In genomic region chr19:54677217-54677616, GRCh38 we compare ENCODE assay signal across 39 cellular contexts. TPM values are rescaled to one million over a fixed set of nuclear protein-coding genes. Genes with fewer than 3 reads are reported as not detected.
"Had no signal": no experiment of that assay in that cellular context is flagged by ENCODE, and none has a peak within 500 bp of the region (broad histone marks: within the 10 kb centered on the region; RNA-seq: fewer than 3 reads in every experiment).

No MANE protein-coding gene starts in this region.

- H3K4me1 ChIP-seq: esophagus muscularis mucosa, foreskin keratinocyte, gastroesophageal sphincter, psoas muscle, sigmoid colon, testis, tibial artery, upper lobe of right lung, uterus had no signal

- DNase-seq: dermis blood vessel endothelial cell; effector memory CD4-positive, alpha-beta T cell; foreskin keratinocyte; glutamatergic neuron; heart right ventricle; hippocampal formation; left cardiac atrium; left lung; naive thymus-derived CD8-positive, alpha-beta T cell; nephron progenitor cell; occipital lobe; ovary; posterior cingulate gyrus; psoas muscle; right cardiac atrium; sigmoid colon; spleen; stimulated activated CD4-positive, alpha-beta T cell treated with anti-CD3 and anti-CD28 coated beads, Interleukin-4, amount 100 ng/mL, for 4 hours; stimulated activated naive CD8-positive, alpha-beta T cell treated with anti-CD3 and anti-CD28 coated beads, Interleukin-15, Interleukin-2, amounts not matched to agents 100 U/mL and 50 U/mL, for 24 hours; substantia nigra; testis; tibial artery; upper lobe of right lung; uterus had no signal

- H3K4me3 ChIP-seq: coronary artery, esophagus muscularis mucosa, gastroesophageal sphincter, heart right ventricle, left lung, ovary, psoas muscle, sigmoid colon, spleen, testis, tibial artery, upper lobe of right lung, uterus had no signal

- H3K36me3 ChIP-seq: esophagus muscularis mucosa, gastroesophageal sphincter, heart right ventricle, left lung, ovary, sigmoid colon, spleen, tibial artery, upper lobe of right lung, uterus had no signal

- ATAC-seq: foreskin keratinocyte; gastroesophageal sphincter; heart right ventricle; left cardiac atrium; left lung; naive thymus-derived CD8-positive, alpha-beta T cell; psoas muscle; right cardiac atrium; stimulated activated memory B cell treated with anti-CD40 and anti-IgM and Interleukin-4, amounts not matched to agents 10 μg/mL and 1 μg/mL and 100 μg/mL, for 72 hours; stimulated activated naive CD8-positive, alpha-beta T cell treated with anti-CD3 and anti-CD28 coated beads, Interleukin-15, Interleukin-2, amounts not matched to agents 100 U/mL and 50 U/mL, for 24 hours; upper lobe of right lung had no signal

- H3K27me3 ChIP-seq: foreskin keratinocyte, ovary, testis, uterus had no signal

- H3K9me3 ChIP-seq: esophagus muscularis mucosa, gastroesophageal sphincter, heart right ventricle, left lung, ovary, psoas muscle, sigmoid colon, spleen, testis, tibial artery, upper lobe of right lung, uterus had no signal

- H3K36me3 Mint-ChIP-seq: naive thymus-derived CD8-positive, alpha-beta T cell; stimulated activated memory B cell treated with anti-CD40 and anti-IgM and Interleukin-4, amounts not matched to agents 10 μg/mL and 1 μg/mL and 100 μg/mL, for 72 hours had no signal

- H3K27ac Mint-ChIP-seq: naive thymus-derived CD8-positive, alpha-beta T cell; nephron progenitor cell; stimulated activated memory B cell treated with anti-CD40 and anti-IgM and Interleukin-4, amounts not matched to agents 10 μg/mL and 1 μg/mL and 100 μg/mL, for 72 hours had no signal

- H3K9me3 Mint-ChIP-seq: naive thymus-derived CD8-positive, alpha-beta T cell; stimulated activated memory B cell treated with anti-CD40 and anti-IgM and Interleukin-4, amounts not matched to agents 10 μg/mL and 1 μg/mL and 100 μg/mL, for 72 hours had no signal

- H3K27ac ChIP-seq: coronary artery, esophagus muscularis mucosa, foreskin keratinocyte, gastroesophageal sphincter, heart right ventricle, left lung, ovary, psoas muscle, sigmoid colon, spleen, testis, tibial artery, upper lobe of right lung, uterus had no signal

- H3K4me3 Mint-ChIP-seq: naive thymus-derived CD8-positive, alpha-beta T cell; nephron progenitor cell; stimulated activated memory B cell treated with anti-CD40 and anti-IgM and Interleukin-4, amounts not matched to agents 10 μg/mL and 1 μg/mL and 100 μg/mL, for 72 hours had no signal

- H3K4me1 Mint-ChIP-seq: naive thymus-derived CD8-positive, alpha-beta T cell; nephron progenitor cell; stimulated activated memory B cell treated with anti-CD40 and anti-IgM and Interleukin-4, amounts not matched to agents 10 μg/mL and 1 μg/mL and 100 μg/mL, for 72 hours had no signal

- FAIRE-seq: endothelial cell of umbilical vein, islet of Langerhans had no signal

RNA-seq across cellular contexts. Expression of gene LILRB4, which starts 14.4 kb away (rescaled TPM):
- total RNA-seq: dermis blood vessel endothelial cell, endothelial cell of umbilical vein, epithelial cell of proximal tubule, fibroblast of lung, foreskin keratinocyte, kidney epithelial cell, lung microvascular endothelial cell, myocyte, renal cortical epithelial cell had no signal
- polyA plus RNA-seq: endothelial cell of umbilical vein; fibroblast of lung; foreskin keratinocyte; naive thymus-derived CD8-positive, alpha-beta T cell had no signal

RNA-seq across cellular contexts. Expression of gene LILRB1, which starts 46.9 kb away (rescaled TPM):
- total RNA-seq: dermis blood vessel endothelial cell, endothelial cell of umbilical vein, epithelial cell of proximal tubule, fibroblast of lung, foreskin keratinocyte, kidney epithelial cell, lung microvascular endothelial cell, myocyte, occipital lobe, renal cortical epithelial cell had no signal
- polyA plus RNA-seq: endothelial cell of umbilical vein, fibroblast of lung, foreskin keratinocyte had no signal

RNA-seq across cellular contexts. Expression of gene KIR3DL3, which starts 47.0 kb away (rescaled TPM):
- total RNA-seq: dermis blood vessel endothelial cell; endothelial cell of umbilical vein; epithelial cell of proximal tubule; esophagus muscularis mucosa; fibroblast of lung; foreskin keratinocyte; gastroesophageal sphincter; heart right ventricle; kidney epithelial cell; left cardiac atrium; left lung; lower leg skin; lung microvascular endothelial cell; mesenteric fat pad; myocyte; naive thymus-derived CD8-positive, alpha-beta T cell; occipital lobe; ovary; psoas muscle; renal cortical epithelial cell; right cardiac atrium; sigmoid colon; skeletal muscle tissue; spleen; testis; upper lobe of right lung; uterus had no signal
- polyA plus RNA-seq: endothelial cell of umbilical vein; fibroblast of lung; foreskin keratinocyte; heart right ventricle; naive thymus-derived CD8-positive, alpha-beta T cell; ovary; psoas muscle; right cardiac atrium; spleen had no signal
